ENCODE assay signal across 11 cellular contexts in genomic region chr12:95083938-95084337, GRCh38. TPM values are rescaled to one million over a fixed set of nuclear protein-coding genes. Genes with fewer than 3 reads are reported as not detected.
A peak's percentile ranks its signal among the peaks of the same experiment; 100 is the strongest.
DNase-seq lines count a peak whose midpoint lies in the region; ATAC-seq and FAIRE-seq lines count a peak whose summit lies in the region.
"Had no signal": no experiment of that assay in that cellular context is flagged by ENCODE, and none has a peak within 500 bp of the region (broad histone marks: within the 10 kb centered on the region; RNA-seq: fewer than 3 reads in every experiment).

No MANE protein-coding gene starts in this region.

- no peak overlapping the region for H2AFZ ChIP-seq in neuronal stem cell (ENCODE audit: low read length)

- H2BK5ac ChIP-seq in neuronal stem cell (ENCODE audit: low read length), result no peak overlapping the region

- no peaks in the 10 kb centered on the region for H3K27me3 ChIP-seq in neuronal stem cell (ENCODE audit: control insufficient read depth in 3 of 3, insufficient read depth in 3 of 3, low read depth in 1 of 3, low read length in 3 of 3)

- ATAC-seq in HG03571 (IDR thresholded peaks at IDR 0.05; ENCODE audit: unreplicated experiment), result no peak
- ATAC-seq in stimulated activated naive CD8-positive, alpha-beta T cell treated with anti-CD3 and anti-CD28 coated beads, Interleukin-15, amount 100 ng/mL, for 72 hours, result no peak
- ATAC-seq in HG02870 (IDR thresholded peaks at IDR 0.05; ENCODE audit: unreplicated experiment), result no peak
- ATAC-seq in HG03354 (IDR thresholded peaks at IDR 0.05; ENCODE audit: poor library complexity, severe bottlenecking, unreplicated experiment), result no peak

- H2BK15ac ChIP-seq in neuronal stem cell (ENCODE audit: low read length), result no peak overlapping the region

- H3K18ac ChIP-seq in neuronal stem cell (ENCODE audit: low read length), result no peak overlapping the region

- peaks cover 2 to 15% of the 10 kb centered on the region in 2 donors for H3K4me1 ChIP-seq in neuronal stem cell (ENCODE audit: control insufficient read depth in 2 of 2, insufficient read depth in 1 of 2, low read depth in 1 of 2, low read length in 2 of 2)

- DNase-seq in COLO829 (ENCODE audit: low spot score) (peak; percentile 8), RCC 7860 (ENCODE audit: low spot score) (peak; percentile 56), foreskin melanocyte (peak; percentile 14), neuronal stem cell (ENCODE audit: low spot score) (peak; percentile 87)
- no peak for DNase-seq in stimulated activated naive CD8-positive, alpha-beta T cell treated with anti-CD3 and anti-CD28 coated beads, Interleukin-15, amount 100 ng/mL, for 72 hours
- DNase-seq: CD8-positive, alpha-beta memory T cell; cortex of kidney; NCI-H1105 treated with DMSO at 0.1 percent for 48 hours had no signal

- H3K4ac ChIP-seq in neuronal stem cell (ENCODE audit: low read length), result no peak overlapping the region

- H3K9me3 Mint-ChIP-seq in stimulated activated naive CD8-positive, alpha-beta T cell treated with anti-CD3 and anti-CD28 coated beads, Interleukin-15, amount 100 ng/mL, for 72 hours, result no peaks in the 10 kb centered on the region
- H3K9me3 Mint-ChIP-seq: CD8-positive, alpha-beta memory T cell had no signal

- no peak overlapping the region for H2BK12ac ChIP-seq in neuronal stem cell (ENCODE audit: low read length)

- H3K27ac ChIP-seq in neuronal stem cell (replicated peaks; ENCODE audit: low read length), result peak overlapping the region; percentile 96

- peaks cover 2% of the 10 kb centered on the region for H3K79me1 ChIP-seq in neuronal stem cell (ENCODE audit: low read depth, low read length)

- H4K8ac ChIP-seq in neuronal stem cell (ENCODE audit: low read depth, low read length), result no peak overlapping the region

- peaks cover 4 to 41% of the 10 kb centered on the region in 2 donors for H3K36me3 ChIP-seq in neuronal stem cell (replicated peaks in 1 of 2; ENCODE audit: control insufficient read depth in 2 of 2, insufficient read depth in 2 of 2, low read length in 2 of 2)

- H3K4me2 ChIP-seq in neuronal stem cell (ENCODE audit: insufficient read depth, low read length, poor library complexity, severe bottlenecking), result no peak overlapping the region

- no peak overlapping the region for H4K91ac ChIP-seq in neuronal stem cell (ENCODE audit: low read depth, low read length, poor library complexity)

- H2BK120ac ChIP-seq in neuronal stem cell (ENCODE audit: low read depth, low read length), result no peak overlapping the region

- no CpG with 5 or more reads among the region's 4 CpGs for WGBS in neuronal stem cell (ENCODE audit: extremely low coverage in 2 of 2, insufficient read length in 2 of 2, insufficient replicate concordance in 1 of 2), 2 donors

- H3K4me1 Mint-ChIP-seq in stimulated activated naive CD8-positive, alpha-beta T cell treated with anti-CD3 and anti-CD28 coated beads, Interleukin-15, amount 100 ng/mL, for 72 hours, result peaks cover 6% of the 10 kb centered on the region
- H3K4me1 Mint-ChIP-seq: CD8-positive, alpha-beta memory T cell had no signal

- H3K4me3 Mint-ChIP-seq in stimulated activated naive CD8-positive, alpha-beta T cell treated with anti-CD3 and anti-CD28 coated beads, Interleukin-15, amount 100 ng/mL, for 72 hours, result no peak overlapping the region
- H3K4me3 Mint-ChIP-seq: CD8-positive, alpha-beta memory T cell had no signal

- H3K27me3 Mint-ChIP-seq in stimulated activated naive CD8-positive, alpha-beta T cell treated with anti-CD3 and anti-CD28 coated beads, Interleukin-15, amount 100 ng/mL, for 72 hours, result no peaks in the 10 kb centered on the region
- H3K27me3 Mint-ChIP-seq: CD8-positive, alpha-beta memory T cell had no signal

- H3K23ac ChIP-seq in neuronal stem cell (ENCODE audit: low read depth, low read length, poor library complexity), result no peak overlapping the region

- no peak overlapping the region for H3K14ac ChIP-seq in neuronal stem cell (ENCODE audit: low read length)

- H3K27ac Mint-ChIP-seq in stimulated activated naive CD8-positive, alpha-beta T cell treated with anti-CD3 and anti-CD28 coated beads, Interleukin-15, amount 100 ng/mL, for 72 hours, result no peak overlapping the region

- H3K9me3 ChIP-seq in neuronal stem cell (replicated peaks in 1 of 2; ENCODE audit: control insufficient read depth in 2 of 2, insufficient read depth in 1 of 2, low read depth in 1 of 2, low read length in 2 of 2), result peaks cover 2 to 5% of the 10 kb centered on the region in 2 donors

- H3K9ac ChIP-seq in neuronal stem cell (ENCODE audit: low read depth, low read length, poor library complexity), result no peak overlapping the region

- peak; percentile 83 for FAIRE-seq in RCC 7860 (lab: Jason Lieb, UNC)

- H2AK5ac ChIP-seq in neuronal stem cell (ENCODE audit: low read depth, low read length), result no peak overlapping the region

- H3K4me3 ChIP-seq in neuronal stem cell (ENCODE audit: low read length in 2 of 2), result no peak overlapping the region

RNA-seq across cellular contexts. Expression of gene NR2C1, which starts 10.5 kb away (rescaled TPM):
- 106 TPM for polyA plus RNA-seq in neuronal stem cell (2013, experiment 1 of 2)
- polyA plus RNA-seq in neuronal stem cell (2013, experiment 2 of 2), result 109 TPM

Comparison
In these comparisons a context has a peak if more than half of its experiments do, and no peak if none do; other contexts are left out.
1. DNase-seq: peak in COLO829 (single experiment), RCC 7860 (single experiment), foreskin melanocyte (single experiment) and neuronal stem cell (single experiment); none in stimulated activated naive CD8-positive, alpha-beta T cell treated with anti-CD3 and anti-CD28 coated beads, Interleukin-15, amount 100 ng/mL, for 72 hours (0 of 2).